ENCODE assay signal across 26 cellular contexts in genomic region chr12:93274937-93275336, GRCh38.
DNase-seq lines count a peak whose midpoint lies in the region; ATAC-seq, FAIRE-seq and TF ChIP-seq lines count a peak whose summit lies in the region.
"Had no signal": no experiment of that assay in that cellular context is flagged by ENCODE, and none has a peak within 500 bp of the region (broad histone marks: within the 10 kb centered on the region; RNA-seq: fewer than 3 reads in every experiment).

No MANE protein-coding gene starts in this region.

- peaks cover 45% of the 10 kb centered on the region for H3K4me1 ChIP-seq in HepG2 (ENCODE audit: insufficient read depth, low read length)
- no peaks in the 10 kb centered on the region for H3K4me1 ChIP-seq in right lobe of liver
- no peaks in the 10 kb centered on the region for H3K4me1 ChIP-seq in osteoblast (ENCODE audit: insufficient read depth, low read length)
- peaks cover 10% of the 10 kb centered on the region for H3K4me1 ChIP-seq in PC-9 (replicated peaks; ENCODE audit: insufficient read depth)
- H3K4me1 ChIP-seq: A549, BE2C, HAP-1 had no signal

- no peak overlapping the region for H3K27ac ChIP-seq in HepG2 (ENCODE audit: extremely low read length, insufficient read depth, low read length)
- H3K27ac ChIP-seq in right lobe of liver, result no peak overlapping the region
- no peak overlapping the region for H3K27ac ChIP-seq in osteoblast (ENCODE audit: low read depth, low read length)
- H3K27ac ChIP-seq in PC-9, result no peak overlapping the region
- H3K27ac ChIP-seq: A549; BLaER1 treated with 17β-estradiol and CSF1 and Interleukin-3, amounts not matched to agents 10 nM and 100 nM had no signal

- H4K20me1 ChIP-seq in HepG2 (ENCODE audit: insufficient read depth, low read length), result no peaks in the 10 kb centered on the region
- H4K20me1 ChIP-seq in osteoblast (ENCODE audit: insufficient read depth, low read length), result no peaks in the 10 kb centered on the region
- H4K20me1 ChIP-seq in PC-9 (ENCODE audit: insufficient read depth), result no peaks in the 10 kb centered on the region
- H4K20me1 ChIP-seq: BLaER1 treated with 17β-estradiol and CSF1 and Interleukin-3, amounts not matched to agents 10 nM and 100 nM had no signal

- no peak for TF ChIP-seq RAD21 in HepG2 (CRISPR knock-in tag; IDR thresholded peaks at IDR 0.05)

- H3K9ac ChIP-seq in HepG2 (ENCODE audit: insufficient read depth, low read depth, low read length), result no peak overlapping the region
- H3K9ac ChIP-seq: BLaER1 treated with 17β-estradiol and CSF1 and Interleukin-3, amounts not matched to agents 10 nM and 100 nM had no signal

- H3K36me3 ChIP-seq in HepG2 (replicated peaks in 1 of 2; ENCODE audit: control insufficient read depth in 1 of 2, insufficient read depth in 2 of 2, low read length in 2 of 2) (no peaks in the 10 kb centered on the region), right lobe of liver (no peaks in the 10 kb centered on the region), osteoblast (ENCODE audit: insufficient read depth, low read length) (no peaks in the 10 kb centered on the region), PC-9 (ENCODE audit: low read depth) (no peaks in the 10 kb centered on the region)
- H3K36me3 ChIP-seq: BE2C; BLaER1 treated with 17β-estradiol and CSF1 and Interleukin-3, amounts not matched to agents 10 nM and 100 nM; HAP-1 had no signal

- no peak for TF ChIP-seq POLR2A in HepG2 (IDR thresholded peaks at IDR 0.05; ENCODE audit: insufficient read depth in 1 of 2, low read depth in 2 of 2, low read length in 2 of 2)
- no peak for TF ChIP-seq POLR2A in right lobe of liver (IDR thresholded peaks at IDR 0.05)

- H3F3A ChIP-seq in PC-9 (ENCODE audit: insufficient read depth, low read depth), result no peaks in the 10 kb centered on the region

- WGBS in HepG2 (ENCODE audit: low lambda C conversion rate), result 97% methylated on average over 9 of the region's 9 CpGs
- 89% methylated on average over 4 of the region's 9 CpGs for WGBS in right lobe of liver (ENCODE audit: insufficient coverage, low coverage, low lambda C conversion rate, missing lambda C conversion rate)

- POLR2A ChIA-PET in HepG2 (lab: Yijun Ruan, JAX) (interaction anchor here (0.6 to 1.5 kb wide), 2 partner anchors 15 to 60 kb away, joined by 3 read pairs; no protein-coding TSS in a partner anchor), PC-9 (lab: Charles Lee; ENCODE audit: unreplicated experiment) (no interaction called here)

- no peak overlapping the region for H2AFZ ChIP-seq in HepG2 (ENCODE audit: low read length)
- no peak overlapping the region for H2AFZ ChIP-seq in osteoblast (ENCODE audit: low read length)
- H2AFZ ChIP-seq in PC-9, result no peak overlapping the region

- intact Hi-C loops in HepG2 (cut with micrococcal nuclease; ENCODE audit: unreplicated experiment) (loop anchor here (5.0 kb wide), 1 partner anchor 37 kb away; no protein-coding TSS in a partner anchor), right lobe of liver (cut with DNase I) (no loop called here), PC-9 (cut with micrococcal nuclease; ENCODE audit: unreplicated experiment) (no loop called here)

- ATAC-seq in HepG2, result no peak
- no peak for ATAC-seq in right lobe of liver
- no peak for ATAC-seq in stimulated activated naive CD8-positive, alpha-beta T cell treated with anti-CD3 and anti-CD28 coated beads, Interleukin-15, amount 100 ng/mL, for 72 hours
- ATAC-seq in GM18511 (IDR thresholded peaks at IDR 0.05; ENCODE audit: unreplicated experiment), result no peak
- ATAC-seq: A549, GM12878 had no signal

- no peak overlapping the region for H3K27ac Mint-ChIP-seq in stimulated activated naive CD8-positive, alpha-beta T cell treated with anti-CD3 and anti-CD28 coated beads, Interleukin-15, amount 100 ng/mL, for 72 hours
- H3K27ac Mint-ChIP-seq: CD14-positive monocyte; CD4-positive, alpha-beta T cell; HFFc6 had no signal

- TF ChIP-seq EP300 in HepG2 (IDR thresholded peaks at IDR 0.05; ENCODE audit: low read depth in 2 of 2, low read length in 2 of 2) (no peak), HepG2 (CRISPR knock-in tag; IDR thresholded peaks at IDR 0.05; ENCODE audit: borderline replicate concordance) (no peak)

- H3K9me3 Mint-ChIP-seq in stimulated activated naive CD8-positive, alpha-beta T cell treated with anti-CD3 and anti-CD28 coated beads, Interleukin-15, amount 100 ng/mL, for 72 hours, result peaks cover 0 to 6% of the 10 kb centered on the region in 2 donors
- H3K9me3 Mint-ChIP-seq: CD4-positive, alpha-beta T cell; HFFc6 had no signal

- H3K9me2 ChIP-seq in PC-9 (ENCODE audit: insufficient read depth), result no peaks in the 10 kb centered on the region

- CTCF ChIA-PET in HepG2 (lab: Yijun Ruan, JAX; ENCODE audit: low intra/inter-chr PET ratio, low total read pairs), result no interaction called here
- CTCF ChIA-PET in PC-9 (lab: Charles Lee), result no interaction called here

- FAIRE-seq in HepG2 (lab: Jason Lieb, UNC), result no peak
- FAIRE-seq: A549, D721Med, GM12878, H54 had no signal

- H3K79me2 ChIP-seq in HepG2 (ENCODE audit: insufficient read depth, low read length), result no peaks in the 10 kb centered on the region
- no peaks in the 10 kb centered on the region for H3K79me2 ChIP-seq in osteoblast (ENCODE audit: insufficient read depth, low read length)
- H3K79me2 ChIP-seq in PC-9 (ENCODE audit: low read depth), result no peaks in the 10 kb centered on the region

- BruUV-seq in HepG2 (replicated peaks; lab: Mats Ljungman, UMichigan) (no TSS peak), PC-9 (replicated peaks; lab: Mats Ljungman, UMichigan) (no TSS peak)

- DNase-seq in HepG2 (ENCODE audit: low spot score) (no peak), right lobe of liver (no peak), left kidney (ENCODE audit: low read depth, low spot score) (peak; percentile 71), osteoblast (ENCODE audit: insufficient read length, low spot score, missing footprints) (peak; percentile 22), PC-9 (no peak)
- no peak for DNase-seq in stimulated activated naive CD8-positive, alpha-beta T cell treated with anti-CD3 and anti-CD28 coated beads, Interleukin-15, amount 100 ng/mL, for 72 hours
- DNase-seq: 8988T; ACHN; AML-193; BE2C; CD4-positive, alpha-beta T cell; CD8-positive, alpha-beta memory T cell; DMS 273 treated with DMSO at 0.1 percent for 48 hours; DMS79; EL; GDM1; GOT3; HFFc6 had no signal

- no peak overlapping the region for H3K4me3 Mint-ChIP-seq in stimulated activated naive CD8-positive, alpha-beta T cell treated with anti-CD3 and anti-CD28 coated beads, Interleukin-15, amount 100 ng/mL, for 72 hours
- H3K4me3 Mint-ChIP-seq: CD14-positive monocyte; CD4-positive, alpha-beta T cell; CD8-positive, alpha-beta memory T cell; HFFc6 had no signal

- H3K27me3 Mint-ChIP-seq in stimulated activated naive CD8-positive, alpha-beta T cell treated with anti-CD3 and anti-CD28 coated beads, Interleukin-15, amount 100 ng/mL, for 72 hours, result no peaks in the 10 kb centered on the region
- H3K27me3 Mint-ChIP-seq: CD4-positive, alpha-beta T cell had no signal

- H3K4me2 ChIP-seq in HepG2 (ENCODE audit: low read depth, low read length), result 0 out of 2 replicates have a peak overlapping the region, but pooled peaks have one; percentile 81
- H3K4me2 ChIP-seq in osteoblast (ENCODE audit: insufficient read depth, low read length), result no peak overlapping the region
- no peak overlapping the region for H3K4me2 ChIP-seq in PC-9
- H3K4me2 ChIP-seq: A549 had no signal

- TF ChIP-seq CTCF in HepG2 (CRISPR knock-in tag; IDR thresholded peaks at IDR 0.05), result no peak
- TF ChIP-seq CTCF in right lobe of liver (IDR thresholded peaks at IDR 0.05), result no peak
- TF ChIP-seq CTCF in osteoblast (IDR thresholded peaks at IDR 0.05; ENCODE audit: extremely low read depth, low read depth, low read length), result no peak
- TF ChIP-seq CTCF in PC-9 (conservative IDR thresholded peaks at IDR 0.05), result no peak

- peaks cover 17% of the 10 kb centered on the region for H3K4me1 Mint-ChIP-seq in stimulated activated naive CD8-positive, alpha-beta T cell treated with anti-CD3 and anti-CD28 coated beads, Interleukin-15, amount 100 ng/mL, for 72 hours
- H3K4me1 Mint-ChIP-seq: CD14-positive monocyte had no signal

- H3K27me3 ChIP-seq in HepG2 (ENCODE audit: control insufficient read depth in 1 of 2, insufficient read depth in 2 of 2, low read length in 2 of 2), result no peaks in the 10 kb centered on the region
- H3K27me3 ChIP-seq in right lobe of liver, result no peaks in the 10 kb centered on the region
- H3K27me3 ChIP-seq in osteoblast (ENCODE audit: insufficient read depth, low read length), result no peaks in the 10 kb centered on the region
- H3K27me3 ChIP-seq in PC-9 (ENCODE audit: insufficient read depth, low read depth), result no peaks in the 10 kb centered on the region
- H3K27me3 ChIP-seq: BE2C; BLaER1 treated with 17β-estradiol and CSF1 and Interleukin-3, amounts not matched to agents 10 nM and 100 nM had no signal

- in situ Hi-C loops in HepG2 (cut with HindIII; ENCODE audit: extremely low pct_ligation_motif_present, low pct_unique_long_range_greater_than_20kb), result no loop called here

- H3K9me3 ChIP-seq in HepG2 (ENCODE audit: low read length), result no peaks in the 10 kb centered on the region
- no peaks in the 10 kb centered on the region for H3K9me3 ChIP-seq in right lobe of liver
- H3K9me3 ChIP-seq in osteoblast (ENCODE audit: low read depth, low read length), result no peaks in the 10 kb centered on the region
- H3K9me3 ChIP-seq in PC-9 (ENCODE audit: insufficient read depth, low read depth), result no peaks in the 10 kb centered on the region
- H3K9me3 ChIP-seq: A549, BE2C, HAP-1 had no signal

- no peak overlapping the region for H3K4me3 ChIP-seq in HepG2 (replicated peaks in 1 of 3; ENCODE audit: insufficient read depth in 1 of 3, low read depth in 2 of 3, low read length in 3 of 3)
- no peak overlapping the region for H3K4me3 ChIP-seq in right lobe of liver
- no peak overlapping the region for H3K4me3 ChIP-seq in osteoblast (ENCODE audit: insufficient read depth, low read length)
- H3K4me3 ChIP-seq in PC-9, result no peak overlapping the region
- H3K4me3 ChIP-seq: A549; BLaER1 treated with 17β-estradiol and CSF1 and Interleukin-3, amounts not matched to agents 10 nM and 100 nM; GM12878; HAP-1 had no signal

TF ChIP-seq in HepG2, 621 proteins besides CTCF, POLR2A, EP300 and RAD21 (continues in another document):
- TF ChIP-seq RXRA (CRISPR knock-in tag; IDR thresholded peaks at IDR 0.05) (no peak), ZC3H13 (CRISPR knock-in tag; IDR thresholded peaks at IDR 0.05) (no peak), ZSCAN20 (CRISPR knock-in tag; IDR thresholded peaks at IDR 0.05; ENCODE audit: borderline replicate concordance) (no peak), POLR2AphosphoS2 (IDR thresholded peaks at IDR 0.05; ENCODE audit: low read depth, low read length) (no peak), ZNF275 (CRISPR knock-in tag; IDR thresholded peaks at IDR 0.05; ENCODE audit: borderline replicate concordance) (no peak)

Comparison
In these comparisons a context has a peak if more than half of its experiments do, and no peak if none do; other contexts are left out.
1. DNase-seq: peak in left kidney (single experiment) and osteoblast (single experiment); none in HepG2 (single experiment), right lobe of liver (0 of 3), PC-9 (0 of 2) and stimulated activated naive CD8-positive, alpha-beta T cell treated with anti-CD3 and anti-CD28 coated beads, Interleukin-15, amount 100 ng/mL, for 72 hours (0 of 2).